ENCODE assay signal across 9 cellular contexts in genomic region chr7:137122145-137122544, GRCh38.
"Had no signal": no experiment of that assay in that cellular context is flagged by ENCODE, and none has a peak within 500 bp of the region (broad histone marks: within the 10 kb centered on the region; RNA-seq: fewer than 3 reads in every experiment).

No MANE protein-coding gene starts in this region.

- H2AFZ ChIP-seq: GM23248 had no signal

- H3K9me3 ChIP-seq: HAP-1 had no signal

- DNase-seq: GM23248, GOT3, H7, KG1 had no signal

- H3K4me3 ChIP-seq: GM23248, HAP-1, K562 had no signal

- H3K36me3 ChIP-seq: HAP-1 had no signal

- H3K27ac ChIP-seq: GM23248, HL-60 had no signal

- H3K9ac ChIP-seq: GM23248 had no signal

- ATAC-seq: HCT116, HepG2, K562 had no signal

- H3K4me1 ChIP-seq: HAP-1 had no signal
